ENCODE assay signal across 17 cellular contexts in genomic region chr10:118912961-118913360, GRCh38.
A peak's percentile ranks its signal among the peaks of the same experiment; 100 is the strongest.
DNase-seq lines count a peak whose midpoint lies in the region; ATAC-seq and TF ChIP-seq lines count a peak whose summit lies in the region.
"Had no signal": no experiment of that assay in that cellular context is flagged by ENCODE, and none has a peak within 500 bp of the region (broad histone marks: within the 10 kb centered on the region; RNA-seq: fewer than 3 reads in every experiment).

No MANE protein-coding gene starts in this region.

- DNase-seq in heart right ventricle (no peak), cardiac septum (ENCODE audit: low spot score) (no peak), NCI-H226 (peak; percentile 2), esophagus muscularis mucosa (ENCODE audit: extremely low spot score) (peak; percentile 64), mesothelial cell of epicardium (ENCODE audit: low spot score in 2 of 2, unreplicated experiment in 2 of 2) (no peak), NCI-H748 (lab: John Stamatoyannopoulos, UW; ENCODE audit: unreplicated experiment) (no peak), mucosa of descending colon (no peak), AG08395 (ENCODE audit: low spot score) (no peak)
- DNase-seq: AML-193, DMS79 treated with DMSO at 0.1 percent for 48 hours, IMR-90, NCI-H146, NCI-H2227 treated with DMSO at 0.1 percent for 48 hours, NCI-H526 treated with DMSO at 0.1 percent for 48 hours, SHP77 had no signal

- H3K27me3 ChIP-seq in heart right ventricle (no peaks in the 10 kb centered on the region), esophagus muscularis mucosa (no peaks in the 10 kb centered on the region)

- H3K36me3 Mint-ChIP-seq in mesothelial cell of epicardium, result no peaks in the 10 kb centered on the region

- H3K9me3 Mint-ChIP-seq in mesothelial cell of epicardium, result no peaks in the 10 kb centered on the region

- ATAC-seq in heart right ventricle, result no peak
- ATAC-seq in mucosa of descending colon, result no peak
- ATAC-seq: HCT116 had no signal

- TF ChIP-seq EP300 in esophagus muscularis mucosa (IDR thresholded peaks at IDR 0.05), result no peak

- H3K4me3 Mint-ChIP-seq in mesothelial cell of epicardium, result no peak overlapping the region

- H3K27ac Mint-ChIP-seq in mesothelial cell of epicardium, result peak overlapping the region; percentile 78

- no peaks in the 10 kb centered on the region for H3K36me3 ChIP-seq in heart right ventricle
- H3K36me3 ChIP-seq in esophagus muscularis mucosa, result no peaks in the 10 kb centered on the region
- no peaks in the 10 kb centered on the region for H3K36me3 ChIP-seq in mucosa of descending colon (ENCODE audit: low read depth)

- H3K27ac ChIP-seq in heart right ventricle (peak overlapping the region in 6 of 10 donors; percentile 0 to 65 (median 25)), esophagus muscularis mucosa (replicated peaks in 1 of 4) (peak overlapping the region in 1 of 4 donors; percentile 30)

- H3K9me3 ChIP-seq in heart right ventricle (no peaks in the 10 kb centered on the region), esophagus muscularis mucosa (no peaks in the 10 kb centered on the region), mucosa of descending colon (no peaks in the 10 kb centered on the region)
- H3K9me3 ChIP-seq: A549 had no signal

- intact Hi-C loops in heart right ventricle (cut with DNase I), result loop anchor here in 1 of 10 donors (5.0 kb wide), 1 partner anchor 34 kb away; no protein-coding TSS in a partner anchor
- intact Hi-C loops in cardiac septum (cut with DNase I), result loop anchor here (5.0 kb wide), 3 partner anchors 41 to 114 kb away; partner anchors contain the start of gene NANOS1
- intact Hi-C loops in esophagus muscularis mucosa (cut with DNase I), result no loop called here
- intact Hi-C loops in mucosa of descending colon (cut with DNase I, micrococcal nuclease), result no loop called here

- no peaks in the 10 kb centered on the region for H3K27me3 Mint-ChIP-seq in mesothelial cell of epicardium (ENCODE audit: low read depth)

- TF ChIP-seq CTCF in heart right ventricle (IDR thresholded peaks at IDR 0.05) (no peak), esophagus muscularis mucosa (IDR thresholded peaks at IDR 0.05) (no peak), mesothelial cell of epicardium (IDR thresholded peaks at IDR 0.05; ENCODE audit: unreplicated experiment) (no peak), mucosa of descending colon (IDR thresholded peaks at IDR 0.05) (no peak)

- peaks cover 18% of the 10 kb centered on the region for H3K4me1 Mint-ChIP-seq in mesothelial cell of epicardium

- H3K4me1 ChIP-seq in heart right ventricle, result peaks cover 0 to 31% (median 14%) of the 10 kb centered on the region in 9 donors
- peaks cover 8 to 18% (median 11%) of the 10 kb centered on the region in 4 donors for H3K4me1 ChIP-seq in esophagus muscularis mucosa
- no peaks in the 10 kb centered on the region for H3K4me1 ChIP-seq in mucosa of descending colon (ENCODE audit: low read depth)

- H3K4me3 ChIP-seq in heart right ventricle, result no peak overlapping the region
- no peak overlapping the region for H3K4me3 ChIP-seq in esophagus muscularis mucosa
- H3K4me3 ChIP-seq in mucosa of descending colon, result no peak overlapping the region
- H3K4me3 ChIP-seq: A549 had no signal

- WGBS in heart right ventricle, 2 donors, result 30 to 35% methylated on average over 2 of the region's 2 CpGs
- WGBS in esophagus muscularis mucosa, result 58% methylated on average over 2 of the region's 2 CpGs

- no peak for TF ChIP-seq POLR2A in esophagus muscularis mucosa (IDR thresholded peaks at IDR 0.05; ENCODE audit: low read depth)

Comparison
In these comparisons a context has a peak if more than half of its experiments do, and no peak if none do; other contexts are left out.
1. DNase-seq: peak in NCI-H226 (single experiment) and esophagus muscularis mucosa (single experiment); none in heart right ventricle (0 of 2), cardiac septum (single experiment), mesothelial cell of epicardium (0 of 2), NCI-H748 (single experiment), mucosa of descending colon (0 of 3) and AG08395 (single experiment).